In genomic region chr3:154568064-154568463, GRCh38 we compare ENCODE assay signal across 3 cellular contexts.
TF ChIP-seq lines count a peak whose summit lies in the region.

No MANE protein-coding gene starts in this region.

TF ChIP-seq in HepG2, 621 proteins besides CTCF, POLR2A, EP300 and RAD21:
- TF ChIP-seq MXD1 (CRISPR knock-in tag; IDR thresholded peaks at IDR 0.05): no peak
- TF ChIP-seq MAFF (IDR thresholded peaks at IDR 0.05; ENCODE audit: low read depth, low read length): peak; percentile 90
- peak; percentile 72 to 86 for TF ChIP-seq MAFK (conservative IDR thresholded peaks at IDR 0.05 in 1 of 2, IDR thresholded peaks at IDR 0.05 in 1 of 2; ENCODE audit: low read length in 2 of 2)
TF ChIP-seq in HepG2: peak in this region for 2.

TF ChIP-seq in IMR-90, 13 proteins besides CTCF, POLR2A, EP300 and RAD21:
- no peak for TF ChIP-seq MAZ (IDR thresholded peaks at IDR 0.05; ENCODE audit: borderline replicate concordance, low read depth, low read length)
- TF ChIP-seq SMC3 (IDR thresholded peaks at IDR 0.05; ENCODE audit: low read depth, low read length): no peak
- peak; percentile 43; the same call in 1 of the 2 replicates for TF ChIP-seq MAFK (IDR thresholded peaks at IDR 0.05; ENCODE audit: low read depth, low read length)

TF ChIP-seq in H1, 55 proteins besides CTCF, POLR2A, EP300 and RAD21:
- TF ChIP-seq CBX8 (IDR thresholded peaks at IDR 0.05; ENCODE audit: borderline replicate concordance, low read depth, low read length) (no peak), MAX (IDR thresholded peaks at IDR 0.05) (no peak), SAP30 (IDR thresholded peaks at IDR 0.05; ENCODE audit: insufficient read depth, insufficient replicate concordance, low read length) (no peak), TBP (IDR thresholded peaks at IDR 0.05; ENCODE audit: low read depth, low read length) (no peak)
